25 cellular contexts compared by ENCODE assay signal in genomic region chr2:189293164-189293563, GRCh38.
DNase-seq lines count a peak whose midpoint lies in the region; ATAC-seq and TF ChIP-seq lines count a peak whose summit lies in the region.
"Had no signal": no experiment of that assay in that cellular context is flagged by ENCODE, and none has a peak within 500 bp of the region (broad histone marks: within the 10 kb centered on the region; RNA-seq: fewer than 3 reads in every experiment).

No MANE protein-coding gene starts in this region.

- POLR2A ChIA-PET in activated CD8-positive, alpha-beta T cell treated with anti-CD3 and anti-CD28 coated beads for 36 hours (lab: Charles Lee) = no interaction called here
- POLR2A ChIA-PET in activated CD8-positive, alpha-beta T cell treated with anti-CD3 and anti-CD28 coated beads, Interleukin-2, amount 10 ng/mL, durations not matched to agents 7 days and 5 days (lab: Charles Lee) = no interaction called here

- H3K9me3 Mint-ChIP-seq in activated CD8-positive, alpha-beta T cell treated with anti-CD3 and anti-CD28 coated beads for 36 hours = peaks cover 9% of the 10 kb centered on the region
- H3K9me3 Mint-ChIP-seq in activated CD8-positive, alpha-beta T cell treated with anti-CD3 and anti-CD28 coated beads, Interleukin-2, amount 10 ng/mL, durations not matched to agents 7 days and 5 days (ENCODE audit: insufficient read depth) = peaks cover 31% of the 10 kb centered on the region
- H3K9me3 Mint-ChIP-seq: CD14-positive monocyte had no signal

- H3K4me3 ChIP-seq in fibroblast of the aortic adventitia (ENCODE audit: low read depth, low read length) (no peak overlapping the region), tibial artery (no peak overlapping the region)
- H3K4me3 ChIP-seq: hepatocyte had no signal

- no peak for DNase-seq in activated CD8-positive, alpha-beta T cell treated with anti-CD3 and anti-CD28 coated beads for 36 hours
- DNase-seq in activated CD8-positive, alpha-beta T cell treated with anti-CD3 and anti-CD28 coated beads, Interleukin-2, amount 10 ng/mL, durations not matched to agents 7 days and 5 days = no peak
- peak; percentile 55 for DNase-seq in amniotic epithelial cell (ENCODE audit: low read depth)
- peak; percentile 77 for DNase-seq in fibroblast of the aortic adventitia (ENCODE audit: low read depth)
- no peak for DNase-seq in tibial artery
- no peak for DNase-seq in AG08396 (ENCODE audit: low spot score)
- DNase-seq: activated CD4-positive, alpha-beta T cell treated with anti-CD3 and anti-CD28 coated beads, Interleukin-2, amount 10 ng/mL, durations not matched to agents 7 days and 5 days; activated CD8-positive, alpha-beta memory T cell treated with anti-CD3 and anti-CD28 coated beads, Interleukin-2, amount 50 U/mL, for 48 hours; activated effector memory CD4-positive, alpha-beta T cell treated with Interleukin-2 at 50 U/mL for 16 hours; amniotic stem cell; effector memory CD4-positive, alpha-beta T cell; NCI-H2029 treated with DMSO at 0.1 percent for 48 hours; NCI-H446; PC-3; small intestine; stimulated activated CD4-positive, alpha-beta T cell treated with anti-CD3 and anti-CD28 coated beads, Interleukin-4, amount 100 ng/mL, for 1 hour; stimulated activated naive CD8-positive, alpha-beta T cell treated with anti-CD3 and anti-CD28 coated beads, Interleukin-15, amount 100 ng/mL, for 72 hours had no signal

- no peak for ATAC-seq in activated CD8-positive, alpha-beta T cell treated with anti-CD3 and anti-CD28 coated beads for 36 hours
- ATAC-seq in activated CD8-positive, alpha-beta T cell treated with anti-CD3 and anti-CD28 coated beads, Interleukin-2, amount 10 ng/mL, durations not matched to agents 7 days and 5 days = no peak
- no peak for ATAC-seq in GM18873 (IDR thresholded peaks at IDR 0.05; ENCODE audit: low FRiP score, unreplicated experiment)
- no peak for ATAC-seq in HG03025 (IDR thresholded peaks at IDR 0.05; ENCODE audit: low FRiP score, unreplicated experiment)
- ATAC-seq: esophagus mucosa; PC-3; stimulated activated naive CD8-positive, alpha-beta T cell treated with anti-CD3 and anti-CD28 coated beads, Interleukin-15, amount 100 ng/mL, for 72 hours had no signal

- no peak for TF ChIP-seq CTCF in activated CD8-positive, alpha-beta T cell treated with anti-CD3 and anti-CD28 coated beads for 36 hours (IDR thresholded peaks at IDR 0.05)
- TF ChIP-seq CTCF in fibroblast of the aortic adventitia (IDR thresholded peaks at IDR 0.05; ENCODE audit: insufficient read depth, low read length) (no peak), tibial artery (IDR thresholded peaks at IDR 0.05) (no peak)

- intact Hi-C loops in activated CD8-positive, alpha-beta T cell treated with anti-CD3 and anti-CD28 coated beads for 36 hours (cut with micrococcal nuclease) = no loop called here
- intact Hi-C loops in tibial artery (cut with DNase I; ENCODE audit: low total_unique reads) = no loop called here

- peaks cover 28% of the 10 kb centered on the region for H3K36me3 Mint-ChIP-seq in activated CD8-positive, alpha-beta T cell treated with anti-CD3 and anti-CD28 coated beads for 36 hours (ENCODE audit: low read depth)
- peaks cover 20% of the 10 kb centered on the region for H3K36me3 Mint-ChIP-seq in activated CD8-positive, alpha-beta T cell treated with anti-CD3 and anti-CD28 coated beads, Interleukin-2, amount 10 ng/mL, durations not matched to agents 7 days and 5 days (ENCODE audit: low read depth)
- H3K36me3 Mint-ChIP-seq: CD14-positive monocyte had no signal

- peak overlapping the region; percentile 87 for H3K27ac Mint-ChIP-seq in activated CD8-positive, alpha-beta T cell treated with anti-CD3 and anti-CD28 coated beads for 36 hours
- H3K27ac Mint-ChIP-seq in activated CD8-positive, alpha-beta T cell treated with anti-CD3 and anti-CD28 coated beads, Interleukin-2, amount 10 ng/mL, durations not matched to agents 7 days and 5 days = no peak overlapping the region
- H3K27ac Mint-ChIP-seq: activated CD4-positive, alpha-beta T cell treated with anti-CD3 and anti-CD28 coated beads, Interleukin-2, amount 10 ng/mL, durations not matched to agents 7 days and 5 days; CD14-positive monocyte; stimulated activated naive CD8-positive, alpha-beta T cell treated with anti-CD3 and anti-CD28 coated beads, Interleukin-15, amount 100 ng/mL, for 72 hours; T-helper 1 cell treated with Interleukin-12 subunit alpha and Interleukin-12 subunit beta and Interleukin-4 antibody, amounts not matched to agents 30 μg/mL and 1 μg/mL, for 36 hours had no signal

- H3K27ac ChIP-seq in tibial artery = peak overlapping the region; percentile 17 to 48
- H3K27ac ChIP-seq: 22Rv1, hepatocyte, KMS-11 had no signal

- H3K4me1 ChIP-seq in tibial artery = peaks cover 0 to 11% (median 3%) of the 10 kb centered on the region in 4 donors

- H3K27me3 Mint-ChIP-seq in activated CD8-positive, alpha-beta T cell treated with anti-CD3 and anti-CD28 coated beads for 36 hours = no peaks in the 10 kb centered on the region
- H3K27me3 Mint-ChIP-seq in activated CD8-positive, alpha-beta T cell treated with anti-CD3 and anti-CD28 coated beads, Interleukin-2, amount 10 ng/mL, durations not matched to agents 7 days and 5 days (ENCODE audit: low read depth) = no peaks in the 10 kb centered on the region
- H3K27me3 Mint-ChIP-seq: activated CD4-positive, alpha-beta T cell treated with anti-CD3 and anti-CD28 coated beads, Interleukin-2, amount 10 ng/mL, durations not matched to agents 7 days and 5 days; stimulated activated naive CD8-positive, alpha-beta T cell treated with anti-CD3 and anti-CD28 coated beads, Interleukin-15, amount 100 ng/mL, for 72 hours had no signal

- H3K36me3 ChIP-seq in tibial artery = no peaks in the 10 kb centered on the region

- no peaks in the 10 kb centered on the region for H3K9me3 ChIP-seq in tibial artery

- no peaks in the 10 kb centered on the region for H3K27me3 ChIP-seq in tibial artery
- H3K27me3 ChIP-seq: hepatocyte had no signal

- peaks cover 58% of the 10 kb centered on the region for H3K4me1 Mint-ChIP-seq in activated CD8-positive, alpha-beta T cell treated with anti-CD3 and anti-CD28 coated beads for 36 hours (ENCODE audit: low read depth)
- H3K4me1 Mint-ChIP-seq in activated CD8-positive, alpha-beta T cell treated with anti-CD3 and anti-CD28 coated beads, Interleukin-2, amount 10 ng/mL, durations not matched to agents 7 days and 5 days (ENCODE audit: low read depth) = peaks cover 27% of the 10 kb centered on the region
- H3K4me1 Mint-ChIP-seq: CD14-positive monocyte had no signal

- CTCF ChIA-PET in activated CD8-positive, alpha-beta T cell treated with anti-CD3 and anti-CD28 coated beads for 36 hours (lab: Charles Lee) = no interaction called here
- CTCF ChIA-PET in activated CD8-positive, alpha-beta T cell treated with anti-CD3 and anti-CD28 coated beads, Interleukin-2, amount 10 ng/mL, durations not matched to agents 7 days and 5 days (lab: Charles Lee) = no interaction called here

- no peak overlapping the region for H3K4me3 Mint-ChIP-seq in activated CD8-positive, alpha-beta T cell treated with anti-CD3 and anti-CD28 coated beads for 36 hours
- H3K4me3 Mint-ChIP-seq in activated CD8-positive, alpha-beta T cell treated with anti-CD3 and anti-CD28 coated beads, Interleukin-2, amount 10 ng/mL, durations not matched to agents 7 days and 5 days = no peak overlapping the region
- H3K4me3 Mint-ChIP-seq: activated CD4-positive, alpha-beta T cell treated with anti-CD3 and anti-CD28 coated beads, Interleukin-2, amount 10 ng/mL, durations not matched to agents 7 days and 5 days; CD14-positive monocyte; stimulated activated naive CD8-positive, alpha-beta T cell treated with anti-CD3 and anti-CD28 coated beads, Interleukin-15, amount 100 ng/mL, for 72 hours; T-helper 1 cell treated with Interleukin-12 subunit alpha and Interleukin-12 subunit beta and Interleukin-4 antibody, amounts not matched to agents 30 μg/mL and 1 μg/mL, for 36 hours had no signal

Comparison
In these comparisons a context has a peak if more than half of its experiments do, and no peak if none do; other contexts are left out.
1. DNase-seq: peak in amniotic epithelial cell (single experiment) and fibroblast of the aortic adventitia (single experiment); none in activated CD8-positive, alpha-beta T cell treated with anti-CD3 and anti-CD28 coated beads for 36 hours (single experiment), activated CD8-positive, alpha-beta T cell treated with anti-CD3 and anti-CD28 coated beads, Interleukin-2, amount 10 ng/mL, durations not matched to agents 7 days and 5 days (single experiment), tibial artery (0 of 2) and AG08396 (single experiment).